ENCODE assay signal across 36 cellular contexts in genomic region chr15:81380668-81381067, GRCh38. TPM values are rescaled to one million over a fixed set of nuclear protein-coding genes. Genes with fewer than 3 reads are reported as not detected.
"Had no signal": no experiment of that assay in that cellular context is flagged by ENCODE, and none has a peak within 500 bp of the region (broad histone marks: within the 10 kb centered on the region; RNA-seq: fewer than 3 reads in every experiment).

No MANE protein-coding gene starts in this region.

- H3K27ac Mint-ChIP-seq: activated B cell treated with CpG ODN at 0.5 μM for 24 hours; activated CD8-positive, alpha-beta T cell treated with anti-CD3 and anti-CD28 coated beads for 36 hours; activated naive CD4-positive, alpha-beta T cell treated with anti-CD3 and anti-CD28 coated beads, Interleukin-2, amount 10 ng/mL, durations not matched to agents 7 days and 5 days; activated naive CD4-positive, alpha-beta T cell treated with anti-CD3 and anti-CD28 coated beads, Interleukin-2, amount 50 U/mL, for 72 hours; activated naive CD8-positive, alpha-beta T cell treated with anti-CD3 and anti-CD28 coated beads, Interleukin-2, amount 10 ng/mL, durations not matched to agents 7 days and 5 days; activated T-helper 1 cell treated with anti-CD3 and anti-CD28 coated beads, Interleukin-12 subunit alpha, Interleukin-12 subunit beta, Interleukin-2, Interleukin-4 antibody, amounts not matched to agents 30 ng/mL and 10 ng/mL and 1 ng/mL, durations not matched to agents 14 hours and 24 hours and 36 hours; T-helper 17 cell; T-helper 2 cell treated with Interferon-gamma antibody and Interleukin-4, amounts not matched to agents 5 μg/mL and 100 μg/mL, for 36 hours had no signal

- H3K4me1 Mint-ChIP-seq: activated B cell treated with CpG ODN at 0.5 μM for 24 hours, brain had no signal

- H3K4me1 ChIP-seq: ascending aorta, breast epithelium, colonic mucosa, esophagus squamous epithelium, gastroesophageal sphincter had no signal

- H3K9me3 ChIP-seq: ascending aorta, breast epithelium, colonic mucosa, esophagus squamous epithelium, gastroesophageal sphincter had no signal

- H3K27me3 Mint-ChIP-seq: activated CD8-positive, alpha-beta T cell treated with anti-CD3 and anti-CD28 coated beads for 36 hours; activated naive CD8-positive, alpha-beta T cell treated with anti-CD3 and anti-CD28 coated beads, Interleukin-2, amount 10 ng/mL, durations not matched to agents 7 days and 5 days had no signal

- DNase-seq: activated B cell treated with CpG ODN at 0.5 μM for 24 hours; activated CD4-positive, alpha-beta T cell treated with anti-CD3 and anti-CD28 coated beads for 48 hours; activated CD4-positive, alpha-beta T cell treated with anti-CD3 and anti-CD28 coated beads, Interleukin-2, amount 50 U/mL, for 1 hour; activated CD4-positive, alpha-beta T cell treated with anti-CD3 and anti-CD28 coated beads, Interleukin-2, amount 50 U/mL, for 48 hours; activated CD8-positive, alpha-beta memory T cell treated with anti-CD3 and anti-CD28 coated beads for 24 hours; activated CD8-positive, alpha-beta T cell treated with anti-CD3 and anti-CD28 coated beads for 36 hours; activated gamma-delta T cell; activated naive CD4-positive, alpha-beta T cell; activated naive CD4-positive, alpha-beta T cell treated with anti-CD3 and anti-CD28 coated beads, Interleukin-2, amount 10 ng/mL, durations not matched to agents 7 days and 5 days; activated naive CD8-positive, alpha-beta T cell treated with anti-CD3 and anti-CD28 coated beads, Interleukin-2, amount 10 ng/mL, durations not matched to agents 7 days and 5 days; activated T-cell treated with anti-CD3 and anti-CD28 coated beads, Interleukin-2, amount 50 U/mL, for 1 hour; activated T-cell treated with anti-CD3 and anti-CD28 coated beads, Interleukin-2, amount 50 U/mL, for 48 hours; central memory CD4-positive, alpha-beta T cell; cerebellar nuclear complex; colonic mucosa; effector CD8-positive, alpha-beta T cell; esophagus squamous epithelium; foreskin melanocyte; head of caudate nucleus; T-helper 1 cell; T-helper 17 cell; T1000 had no signal

- H3K9me3 Mint-ChIP-seq: activated B cell treated with CpG ODN at 0.5 μM for 24 hours; activated CD8-positive, alpha-beta T cell treated with anti-CD3 and anti-CD28 coated beads for 36 hours; activated naive CD4-positive, alpha-beta T cell treated with anti-CD3 and anti-CD28 coated beads, Interleukin-2, amount 10 ng/mL, durations not matched to agents 7 days and 5 days; activated T-helper 1 cell treated with anti-CD3 and anti-CD28 coated beads, Interleukin-12 subunit alpha, Interleukin-12 subunit beta, Interleukin-2, Interleukin-4 antibody, amounts not matched to agents 30 ng/mL and 10 ng/mL and 1 ng/mL, durations not matched to agents 14 hours and 24 hours and 36 hours; T-helper 2 cell treated with Interferon-gamma antibody and Interleukin-4, amounts not matched to agents 5 μg/mL and 100 μg/mL, for 36 hours had no signal

- H3K36me3 Mint-ChIP-seq: activated naive CD4-positive, alpha-beta T cell treated with anti-CD3 and anti-CD28 coated beads, Interleukin-2, amount 10 ng/mL, durations not matched to agents 7 days and 5 days; activated naive CD4-positive, alpha-beta T cell treated with anti-CD3 and anti-CD28 coated beads, Interleukin-2, amount 50 U/mL, for 72 hours had no signal

- H3K36me3 ChIP-seq: ascending aorta, breast epithelium, cardiac muscle cell, colonic mucosa, esophagus squamous epithelium, gastroesophageal sphincter had no signal

- H3K4me3 ChIP-seq: ascending aorta, breast epithelium, cardiac muscle cell, colonic mucosa, esophagus squamous epithelium, gastroesophageal sphincter had no signal

- ATAC-seq: activated CD4-positive, CD25-positive, alpha-beta regulatory T cell treated with anti-CD3 and anti-CD28 coated beads, Interleukin-2, amount 50 U/mL, for 24 hours; activated CD8-positive, alpha-beta T cell treated with anti-CD3 and anti-CD28 coated beads for 36 hours; activated naive CD4-positive, alpha-beta T cell treated with anti-CD3 and anti-CD28 coated beads, Interleukin-2, amount 50 U/mL, for 72 hours; gastroesophageal sphincter; T-helper 17 cell had no signal

- H3K4me3 Mint-ChIP-seq: activated B cell treated with CpG ODN at 0.5 μM for 24 hours; activated CD8-positive, alpha-beta T cell treated with anti-CD3 and anti-CD28 coated beads for 36 hours; activated naive CD4-positive, alpha-beta T cell treated with anti-CD3 and anti-CD28 coated beads, Interleukin-2, amount 10 ng/mL, durations not matched to agents 7 days and 5 days; activated naive CD8-positive, alpha-beta T cell treated with anti-CD3 and anti-CD28 coated beads, Interleukin-2, amount 10 ng/mL, durations not matched to agents 7 days and 5 days; activated T-helper 1 cell treated with anti-CD3 and anti-CD28 coated beads, Interleukin-12 subunit alpha, Interleukin-12 subunit beta, Interleukin-2, Interleukin-4 antibody, amounts not matched to agents 30 ng/mL and 10 ng/mL and 1 ng/mL, durations not matched to agents 14 hours and 24 hours and 36 hours; brain; T-helper 17 cell; T-helper 2 cell treated with Interferon-gamma antibody and Interleukin-4, amounts not matched to agents 5 μg/mL and 100 μg/mL, for 36 hours had no signal

RNA-seq across cellular contexts. Expression of gene TMC3, which starts 6.7 kb away (rescaled TPM):
- total RNA-seq: activated B cell treated with CpG ODN at 0.5 μM for 24 hours; activated CD8-positive, alpha-beta T cell treated with anti-CD3 and anti-CD28 coated beads for 36 hours; activated naive CD4-positive, alpha-beta T cell treated with anti-CD3 and anti-CD28 coated beads, Interleukin-2, amount 50 U/mL, for 72 hours; activated naive CD8-positive, alpha-beta T cell treated with anti-CD3 and anti-CD28 coated beads, Interleukin-2, amount 10 ng/mL, durations not matched to agents 7 days and 5 days; activated T-helper 1 cell treated with anti-CD3 and anti-CD28 coated beads, Interleukin-12 subunit alpha, Interleukin-12 subunit beta, Interleukin-2, Interleukin-4 antibody, amounts not matched to agents 30 ng/mL and 10 ng/mL and 1 ng/mL, durations not matched to agents 14 hours and 24 hours and 36 hours; ascending aorta; dermis microvascular lymphatic vessel endothelial cell; endothelial cell of umbilical vein; esophagus squamous epithelium; fibroblast of lung; fibroblast of villous mesenchyme; glomerular endothelial cell; T-helper 17 cell had no signal
